Comparison of ENCODE assay signal across 8 cellular contexts in genomic region chrX:154751121-154751668, GRCh38. TPM values are rescaled to one million over a fixed set of nuclear protein-coding genes. Genes with fewer than 3 reads are reported as not detected.
DNase-seq lines count a peak whose midpoint lies in the region; ATAC-seq and TF ChIP-seq lines count a peak whose summit lies in the region.

No MANE protein-coding gene starts in this region.

- no peaks in the 10 kb centered on the region for H3K27me3 Mint-ChIP-seq in activated T-helper 17 cell treated with anti-CD3 and anti-CD28 coated beads, Interleukin-2, amount 50 U/mL, for 72 hours

- ATAC-seq in GM18502 (IDR thresholded peaks at IDR 0.05; ENCODE audit: poor library complexity, unreplicated experiment) (peak; percentile 23), HG03520 (IDR thresholded peaks at IDR 0.05; ENCODE audit: unreplicated experiment) (peak; percentile 7), left lung (peak; percentile 35), aorta (ENCODE audit: low FRiP score) (no peak)
- ATAC-seq in activated T-helper 17 cell treated with anti-CD3 and anti-CD28 coated beads, Interleukin-2, amount 50 U/mL, for 72 hours (replicated peaks): no peak

- H3K4me3 Mint-ChIP-seq in activated T-helper 17 cell treated with anti-CD3 and anti-CD28 coated beads, Interleukin-2, amount 50 U/mL, for 72 hours: peak overlapping the region; percentile 80

- WGBS in aorta, 2 donors: 7 to 36% methylated on average over 12 to 34 of the region's 37 CpGs

- H3K27ac Mint-ChIP-seq in activated T-helper 17 cell treated with anti-CD3 and anti-CD28 coated beads, Interleukin-2, amount 50 U/mL, for 72 hours: no peak overlapping the region

- H3K27me3 ChIP-seq in left lung: peaks cover 0 to 5% of the 10 kb centered on the region in 2 donors
- no peaks in the 10 kb centered on the region for H3K27me3 ChIP-seq in aorta (ENCODE audit: control insufficient read depth in 1 of 2, insufficient read depth in 2 of 2, low read length in 1 of 2)

- peak overlapping the region in 1 of 2 donors; percentile 91 for H3K27ac ChIP-seq in left lung
- peak overlapping the region in 1 of 2 donors; percentile 18 for H3K27ac ChIP-seq in aorta (ENCODE audit: low read depth in 1 of 2, low read length in 2 of 2)

- H3K9me3 Mint-ChIP-seq in activated T-helper 17 cell treated with anti-CD3 and anti-CD28 coated beads, Interleukin-2, amount 50 U/mL, for 72 hours: no peaks in the 10 kb centered on the region

- no peaks in the 10 kb centered on the region for H3K36me3 Mint-ChIP-seq in activated T-helper 17 cell treated with anti-CD3 and anti-CD28 coated beads, Interleukin-2, amount 50 U/mL, for 72 hours (ENCODE audit: low read depth)

- no peaks in the 10 kb centered on the region for H3K36me3 ChIP-seq in left lung
- H3K36me3 ChIP-seq in aorta (ENCODE audit: control insufficient read depth in 1 of 2, insufficient read depth in 2 of 2, low read length in 1 of 2): no peaks in the 10 kb centered on the region

- H3K4me1 Mint-ChIP-seq in activated T-helper 17 cell treated with anti-CD3 and anti-CD28 coated beads, Interleukin-2, amount 50 U/mL, for 72 hours: peaks cover 5% of the 10 kb centered on the region

- H3K9me3 ChIP-seq in left lung (no peaks in the 10 kb centered on the region), aorta (ENCODE audit: control insufficient read depth, low read length) (no peaks in the 10 kb centered on the region)

- TF ChIP-seq CTCF in left lung (IDR thresholded peaks at IDR 0.05): no peak
- TF ChIP-seq CTCF in GM10266 (IDR thresholded peaks at IDR 0.05; ENCODE audit: control insufficient read depth, insufficient read depth, low read depth, missing control alignments): no peak

- H3K4me3 ChIP-seq in left lung (peak overlapping the region in 1 of 2 donors; percentile 53), aorta (ENCODE audit: low read length in 2 of 2) (peak overlapping the region; percentile 44 to 94)

- peak in 1 of 2 donors; percentile 44 for DNase-seq in left lung
- peak in 1 of 2 donors; percentile 50 for DNase-seq in aorta
- no peak for DNase-seq in GM10266 (ENCODE audit: extremely low spot score)
- no peak for DNase-seq in T-helper 9 cell
- DNase-seq in NCI-H82 (lab: John Stamatoyannopoulos, UW): no peak

- H3K4me1 ChIP-seq in left lung (peaks cover 0 to 10% of the 10 kb centered on the region in 2 donors), aorta (ENCODE audit: control insufficient read depth in 1 of 2, insufficient read depth in 2 of 2, low read length in 2 of 2) (no peaks in the 10 kb centered on the region)

- intact Hi-C loops in left lung (cut with DNase I) (no loop called here), aorta (cut with DNase I) (loop anchor here in 1 of 2 donors (5.0 kb wide), 1 partner anchor 34 kb away; no protein-coding TSS in a partner anchor)

RNA-seq across cellular contexts. Expression of gene GAB3, which starts 0.3 kb away (rescaled TPM):
- 10 to 100 TPM; 12.1 to 13.5 TPM for total RNA-seq in activated T-helper 17 cell treated with anti-CD3 and anti-CD28 coated beads, Interleukin-2, amount 50 U/mL, for 72 hours
- total RNA-seq in left lung: 10 to 100 TPM in 1 of 2 donors, 1 to 10 TPM in 1; 6.6 to 15.0 TPM
- total RNA-seq in aorta: 10 to 100 TPM in 1 of 2 donors, 1 to 10 TPM in 1; 5.2 to 12.8 TPM
- polyA plus RNA-seq in aorta: 1 to 10 TPM; 1.6 to 4.1 TPM

RNA-seq across cellular contexts. Expression of gene DKC1, which starts 11.5 kb away (rescaled TPM):
- total RNA-seq in activated T-helper 17 cell treated with anti-CD3 and anti-CD28 coated beads, Interleukin-2, amount 50 U/mL, for 72 hours: 100 to 1,000 TPM in 1 of 2 donors, 10 to 100 TPM in 1; 72.8 to 142 TPM
- total RNA-seq in left lung (10 to 100 TPM; 22.3 to 42.5 TPM), aorta (10 to 100 TPM; 25.2 to 29.8 TPM)
- 10 to 100 TPM; 15.1 to 31.9 TPM for polyA plus RNA-seq in aorta

RNA-seq across cellular contexts. Expression of gene MPP1, which starts 54.1 kb away (rescaled TPM):
- total RNA-seq in activated T-helper 17 cell treated with anti-CD3 and anti-CD28 coated beads, Interleukin-2, amount 50 U/mL, for 72 hours: 10 to 100 TPM; 17.1 to 17.7 TPM
- total RNA-seq in left lung: 100 to 1,000 TPM in 1 of 2 donors, 10 to 100 TPM in 1; 44.9 to 125 TPM
- total RNA-seq in aorta: 10 to 100 TPM; 37.4 to 45.7 TPM
- polyA plus RNA-seq in aorta: 10 to 100 TPM; 23.4 to 38.3 TPM

Comparison
In these comparisons a context has a peak if more than half of its experiments do, and no peak if none do; other contexts are left out.
1. ATAC-seq: peak in GM18502 (single experiment), HG03520 (single experiment) and left lung (single experiment); none in activated T-helper 17 cell treated with anti-CD3 and anti-CD28 coated beads, Interleukin-2, amount 50 U/mL, for 72 hours (single experiment) and aorta (single experiment).